Comparison of ENCODE assay signal across 17 cellular contexts in the genomic region with DNA sequence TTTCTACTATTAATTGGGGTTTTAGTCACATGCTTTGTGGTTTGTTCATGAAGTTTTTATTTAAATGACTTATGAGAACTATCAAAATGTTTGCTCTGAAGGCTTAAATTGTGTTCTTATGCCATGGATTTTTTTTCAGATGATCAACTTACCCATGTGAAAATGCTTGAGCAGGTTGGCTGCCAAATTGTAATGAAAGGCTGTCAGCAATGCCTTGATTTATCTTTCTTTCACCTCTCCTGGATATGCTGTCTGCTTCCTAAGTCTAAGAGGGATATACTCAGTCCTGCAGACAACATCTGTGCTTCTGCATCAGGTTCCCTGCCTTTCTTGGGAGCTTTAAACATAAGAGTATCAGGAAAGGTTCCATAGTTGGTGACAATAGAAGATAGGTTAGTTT. TPM values are rescaled to one million over a fixed set of nuclear protein-coding genes. Genes with fewer than 3 reads are reported as not detected.
DNase-seq lines count a peak whose midpoint lies in the region; ATAC-seq and TF ChIP-seq lines count a peak whose summit lies in the region.
"Had no signal": no experiment of that assay in that cellular context is flagged by ENCODE, and none has a peak within 500 bp of the region (broad histone marks: within the 10 kb centered on the region; RNA-seq: fewer than 3 reads in every experiment).

No MANE protein-coding gene starts in this region.

- TF ChIP-seq CTCF in HEK293 (tag by site-specific recombination; IDR thresholded peaks at IDR 0.05) (no peak), nephron (IDR thresholded peaks at IDR 0.05; ENCODE audit: unreplicated experiment in 3 of 3) (no peak), body of pancreas (IDR thresholded peaks at IDR 0.05) (no peak)

- H3K4me1 ChIP-seq in HEK293 (ENCODE audit: control insufficient read depth, insufficient read depth, low read length) (peaks cover 9% of the 10 kb centered on the region; the same call in 1 of the 2 replicates), body of pancreas (no peaks in the 10 kb centered on the region)
- H3K4me1 ChIP-seq: Peyer's patch had no signal

- H3K27ac ChIP-seq in HEK293 (ENCODE audit: extremely low read depth, low read depth, low read length) (no peak overlapping the region), body of pancreas (no peak overlapping the region)
- H3K27ac ChIP-seq: BLaER1, Peyer's patch had no signal

- DNase-seq in DMS 273 (lab: John Stamatoyannopoulos, UW; ENCODE audit: unreplicated experiment), result peak; percentile 34
- DNase-seq in NCI-H82 (lab: John Stamatoyannopoulos, UW), result peak; percentile 71
- no peak for DNase-seq in body of pancreas
- no peak for DNase-seq in stimulated activated CD4-positive, alpha-beta T cell treated with anti-CD3 and anti-CD28 coated beads, Interleukin-2, amount 100 ng/mL, for 24 hours
- DNase-seq in iPS-NIHi7 (ENCODE audit: extremely low spot score), result no peak
- DNase-seq: DMS153, GOT3, HFFc6, Karpas-422, NCI-H1930, NCI-H526, Peyer's patch, SHP77 treated with DMSO at 0.1 percent for 48 hours had no signal

- H3K9me3 ChIP-seq in HEK293 (ENCODE audit: control insufficient read depth, insufficient read depth, low read depth, low read length) (no peaks in the 10 kb centered on the region), body of pancreas (no peaks in the 10 kb centered on the region)
- H3K9me3 ChIP-seq: Peyer's patch had no signal

- CTCF ChIA-PET in HEK293 (lab: Yijun Ruan, JAX), result interaction anchor here (0.6 to 1.6 kb wide), 2 partner anchors 9 kb away, joined by 3 to 4 read pairs; no protein-coding TSS in a partner anchor

- TF ChIP-seq POLR2A in body of pancreas (IDR thresholded peaks at IDR 0.05), result no peak

- H3K4me1 Mint-ChIP-seq in nephron, result peaks cover 50% of the 10 kb centered on the region

- H3K36me3 ChIP-seq in HEK293 (ENCODE audit: control insufficient read depth in 2 of 2, insufficient read depth in 1 of 2, low read length in 2 of 2) (no peaks in the 10 kb centered on the region), body of pancreas (replicated peaks in 1 of 2; ENCODE audit: insufficient read depth in 1 of 2, low read depth in 2 of 2) (no peaks in the 10 kb centered on the region)
- H3K36me3 ChIP-seq: Peyer's patch had no signal

- no peak overlapping the region for H3K4me3 ChIP-seq in HEK293 (ENCODE audit: low read depth, low read length)
- no peak overlapping the region for H3K4me3 ChIP-seq in body of pancreas
- H3K4me3 ChIP-seq: BLaER1, Peyer's patch had no signal

- no peaks in the 10 kb centered on the region for H3K9me3 Mint-ChIP-seq in nephron
- H3K9me3 Mint-ChIP-seq: HFFc6 had no signal

- intact Hi-C loops in body of pancreas (cut with DNase I), result no loop called here

- no peaks in the 10 kb centered on the region for H3K27me3 Mint-ChIP-seq in nephron (ENCODE audit: low read depth)

- no peak overlapping the region for H3K4me3 Mint-ChIP-seq in nephron
- H3K4me3 Mint-ChIP-seq: HFFc6; T-helper 1 cell treated with Interleukin-12 subunit alpha and Interleukin-12 subunit beta and Interleukin-4 antibody, amounts not matched to agents 30 μg/mL and 1 μg/mL, for 36 hours had no signal

- peaks cover 18% of the 10 kb centered on the region for H3K36me3 Mint-ChIP-seq in nephron (ENCODE audit: low read depth)

- no peaks in the 10 kb centered on the region for H3K27me3 ChIP-seq in body of pancreas
- H3K27me3 ChIP-seq: BLaER1, Peyer's patch had no signal

- POLR2A ChIA-PET in HEK293 (lab: Yijun Ruan, JAX), result interaction anchor here (1.0 kb wide), 1 partner anchor 10 kb away, joined by 3 read pairs; no protein-coding TSS in a partner anchor

- no peak for ATAC-seq in body of pancreas

- peak overlapping the region; percentile 19 to 77 (median 58) for H3K27ac Mint-ChIP-seq in nephron
- H3K27ac Mint-ChIP-seq: HFFc6; T-helper 1 cell treated with Interleukin-12 subunit alpha and Interleukin-12 subunit beta and Interleukin-4 antibody, amounts not matched to agents 30 μg/mL and 1 μg/mL, for 36 hours had no signal

TF ChIP-seq in HEK293, 187 proteins besides CTCF, POLR2A, EP300 and RAD21:
- TF ChIP-seq ZFP69B (tag by site-specific recombination; IDR thresholded peaks at IDR 0.05) (no peak), PRDM6 (tag by site-specific recombination; IDR thresholded peaks at IDR 0.05) (peak; percentile 41; the same call in 1 of the 2 replicates)
TF ChIP-seq in HEK293: peak in this region for 1.

RNA-seq across cellular contexts. Expression of gene FMNL2, which starts 50.7 kb away (rescaled TPM):
- total RNA-seq in body of pancreas, result 10 to 100 TPM; 13.5 to 44.4 TPM

Comparison
In these comparisons a context has a peak if more than half of its experiments do, and no peak if none do; other contexts are left out.
1. DNase-seq: peak in DMS 273 (single experiment) and NCI-H82 (single experiment); none in body of pancreas (0 of 4), stimulated activated CD4-positive, alpha-beta T cell treated with anti-CD3 and anti-CD28 coated beads, Interleukin-2, amount 100 ng/mL, for 24 hours (0 of 2) and iPS-NIHi7 (single experiment).